8 cellular contexts compared by ENCODE assay signal in the genomic region with DNA sequence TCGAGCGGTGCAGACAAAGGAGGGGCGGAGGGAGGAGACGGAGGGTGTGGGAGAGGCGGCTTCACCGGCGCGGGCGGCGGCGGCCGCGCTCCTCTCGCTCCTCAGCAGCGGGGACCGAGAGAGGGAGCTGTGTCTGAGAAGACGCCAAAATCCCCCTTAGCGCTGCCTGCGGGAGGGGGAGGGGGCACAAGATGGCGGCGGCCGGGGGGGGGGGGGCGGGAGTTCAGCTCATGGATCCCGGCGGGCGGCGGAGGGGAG. TPM values are rescaled to one million over a fixed set of nuclear protein-coding genes. Genes with fewer than 3 reads are reported as not detected.
DNase-seq lines count a peak whose midpoint lies in the region; ATAC-seq and TF ChIP-seq lines count a peak whose summit lies in the region.

No MANE protein-coding gene starts in this region.

- no peaks in the 10 kb centered on the region for H3K27me3 ChIP-seq in IMR-90 (ENCODE audit: control insufficient read depth, insufficient read depth, low read length)

- H2AK5ac ChIP-seq in IMR-90 (ENCODE audit: low read depth, low read length), result peak overlapping the region; percentile 79; the same call in 1 of the 2 replicates

- CTCF ChIA-PET in IMR-90 (lab: Yijun Ruan, JAX), result interaction anchor here (0.7 to 2.3 kb wide), 3 partner anchors 136 to 142 kb away, joined by 3 to 10 read pairs (median 4); a partner anchor contains a TSS

- peaks cover 8% of the 10 kb centered on the region for H3K9me1 ChIP-seq in IMR-90 (ENCODE audit: insufficient read depth, low read length)

- TF ChIP-seq CTCF in IMR-90 (conservative IDR thresholded peaks at IDR 0.05; ENCODE audit: low read depth, low read length) (0 out of 2 replicates have a peak, but pooled peaks have one; percentile 4), astrocyte of the spinal cord (IDR thresholded peaks at IDR 0.05; ENCODE audit: low read depth, low read length) (no peak)

- peak overlapping the region; percentile 75 for H3K18ac ChIP-seq in IMR-90 (ENCODE audit: low read depth, low read length)

- peak; percentile 17 for ATAC-seq in GM21423 (IDR thresholded peaks at IDR 0.05; ENCODE audit: unreplicated experiment)
- ATAC-seq in IMR-90 (ENCODE audit: low read depth), result peak; percentile 36; the same call in 1 of the 2 replicates
- ATAC-seq in left colon, result peak; percentile 34
- no peak for ATAC-seq in HG03039 (IDR thresholded peaks at IDR 0.05; ENCODE audit: unreplicated experiment)

- H4K91ac ChIP-seq in IMR-90 (ENCODE audit: insufficient read depth, low read depth, low read length), result peak overlapping the region; percentile 77; the same call in 1 of the 2 replicates

- in situ Hi-C loops in IMR-90 (cut with MboI; ENCODE audit: low sequenced_read_pairs) (loop anchor here (5.0 kb wide), 1 partner anchor 119 kb away; no protein-coding TSS in a partner anchor), astrocyte of the spinal cord (cut with HindIII; ENCODE audit: low sequenced_read_pairs) (no loop called here)

- peak overlapping the region; percentile 100 for H2AK9ac ChIP-seq in IMR-90 (replicated peaks; ENCODE audit: low read depth, low read length, poor library complexity)

- no peak overlapping the region for H2BK20ac ChIP-seq in IMR-90 (ENCODE audit: low read depth, low read length)

- H2BK120ac ChIP-seq in IMR-90 (ENCODE audit: low read depth, low read length), result no peak overlapping the region

- peak overlapping the region; percentile 95 for H2BK5ac ChIP-seq in IMR-90 (ENCODE audit: low read depth, low read length, poor library complexity, severe bottlenecking)

- intact Hi-C loops in IMR-90 (cut with micrococcal nuclease), result no loop called here
- intact Hi-C loops in left colon (cut with DNase I, micrococcal nuclease), result loop anchor here in 1 of 2 donors (5.0 kb wide), 1 partner anchor 139 kb away; no protein-coding TSS in a partner anchor

- H3K79me1 ChIP-seq in IMR-90 (ENCODE audit: low read depth in 1 of 2, low read length in 2 of 2), result peaks cover 4 to 26% of the 10 kb centered on the region in 2 experiments

- H2BK15ac ChIP-seq in IMR-90 (ENCODE audit: low read depth, low read length), result no peak overlapping the region

- no peak for TF ChIP-seq RAD21 in IMR-90 (IDR thresholded peaks at IDR 0.05; ENCODE audit: low read length)

- H3K9me3 ChIP-seq in IMR-90 (ENCODE audit: control insufficient read depth, insufficient read depth, low read length), result no peaks in the 10 kb centered on the region

- H3K4me2 ChIP-seq in IMR-90 (ENCODE audit: low read depth, low read length), result no peak overlapping the region; the same call in 1 of the 2 replicates

- peak overlapping the region; percentile 91 for H3K4ac ChIP-seq in IMR-90 (ENCODE audit: low read depth, low read length)

- H3K4me3 ChIP-seq in IMR-90 (ENCODE audit: insufficient read depth, low read depth, low read length) (peak overlapping the region; percentile 95), astrocyte of the spinal cord (ENCODE audit: low read depth, low read length) (peak overlapping the region; percentile 89)

- peaks cover 10% of the 10 kb centered on the region for H3K36me3 ChIP-seq in IMR-90 (ENCODE audit: control insufficient read depth, insufficient read depth, low read length)

- TF ChIP-seq POLR2A in IMR-90 (IDR thresholded peaks at IDR 0.05; ENCODE audit: low read depth, low read length), result no peak

- H3K56ac ChIP-seq in IMR-90 (ENCODE audit: extremely low read depth, insufficient read depth, low read length), result no peak overlapping the region; the same call in 1 of the 2 replicates

- H4K8ac ChIP-seq in IMR-90 (ENCODE audit: low read depth in 2 of 2, low read length in 2 of 2), result peak overlapping the region; percentile 76 to 96; a peak in 3 of 4 replicates

- POLR2A ChIA-PET in IMR-90 (lab: Charles Lee; ENCODE audit: unreplicated experiment), result interaction anchor here (0.5 to 0.6 kb wide), 5 partner anchors 12 to 139 kb away, joined by 3 to 17 read pairs (median 5); no protein-coding TSS in a partner anchor

- H3K27ac ChIP-seq in IMR-90 (ENCODE audit: insufficient read depth, low read length) (peak overlapping the region; percentile 97), temporal lobe (ENCODE audit: low read depth, low read length) (peak overlapping the region; percentile 91)

- peak overlapping the region; percentile 84; the same call in 1 of the 2 replicates for H3K23ac ChIP-seq in IMR-90 (ENCODE audit: low read depth, low read length)

- peak overlapping the region; percentile 94 for H3K9ac ChIP-seq in IMR-90 (ENCODE audit: low read depth, low read length)

- peak overlapping the region; percentile 75 for H4K5ac ChIP-seq in IMR-90 (ENCODE audit: low read depth, low read length)

- peaks cover 16% of the 10 kb centered on the region for H3K4me1 ChIP-seq in IMR-90 (ENCODE audit: control insufficient read depth, insufficient read depth, low read length)

- H3K14ac ChIP-seq in IMR-90 (replicated peaks; ENCODE audit: low read depth, low read length), result peak overlapping the region; percentile 67

- H2AFZ ChIP-seq in IMR-90 (replicated peaks; ENCODE audit: low read length, poor library complexity), result peak overlapping the region; percentile 92

- DNase-seq in COLO829 (ENCODE audit: low spot score), result peak; percentile 42
- DNase-seq in IMR-90, result no peak
- DNase-seq in astrocyte of the spinal cord (ENCODE audit: low read depth, low spot score), result no peak
- no peak for DNase-seq in left colon
- DNase-seq in ureter (ENCODE audit: low spot score), result no peak

- WGBS in IMR-90 (ENCODE audit: extremely low coverage in 2 of 2, insufficient read length in 1 of 2), 2 experiments, result no CpG with 5 or more reads among the region's 27 CpGs

- BruUV-seq in IMR-90 (replicated peaks; lab: Mats Ljungman, UMichigan), result no TSS peak

- dilution Hi-C loops in IMR-90 (cut with HindIII; ENCODE audit: low sequenced_read_pairs, unreplicated experiment), result no loop called here

- H4K20me1 ChIP-seq in IMR-90 (ENCODE audit: insufficient read depth, low read length), result peaks cover 42% of the 10 kb centered on the region

TF ChIP-seq in IMR-90, 13 proteins besides CTCF, POLR2A, EP300 and RAD21:
- TF ChIP-seq, protein P1, sequence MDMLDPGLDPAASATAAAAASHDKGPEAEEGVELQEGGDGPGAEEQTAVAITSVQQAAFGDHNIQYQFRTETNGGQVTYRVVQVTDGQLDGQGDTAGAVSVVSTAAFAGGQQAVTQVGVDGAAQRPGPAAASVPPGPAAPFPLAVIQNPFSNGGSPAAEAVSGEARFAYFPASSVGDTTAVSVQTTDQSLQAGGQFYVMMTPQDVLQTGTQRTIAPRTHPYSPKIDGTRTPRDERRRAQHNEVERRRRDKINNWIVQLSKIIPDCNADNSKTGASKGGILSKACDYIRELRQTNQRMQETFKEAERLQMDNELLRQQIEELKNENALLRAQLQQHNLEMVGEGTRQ (IDR thresholded peaks at IDR 0.05; ENCODE audit: low read depth, low read length), result no peak
- no peak for TF ChIP-seq CHD1 (IDR thresholded peaks at IDR 0.05; ENCODE audit: low read depth, low read length)
- no peak for TF ChIP-seq RCOR1 (IDR thresholded peaks at IDR 0.05; ENCODE audit: insufficient replicate concordance, low read length)

RNA-seq across cellular contexts. Expression of a gene that starts 0.3 kb away (rescaled TPM):
- total RNA-seq in IMR-90 (2012; rRNA removed), result 23.1 and 23.3 TPM in 2 replicates
- 17.5 and 24.8 TPM in 2 replicates for polyA plus RNA-seq in IMR-90 (2012; rRNA removed)
- polyA plus RNA-seq in IMR-90 (2012; cell fraction: cytosol; rRNA removed), result 5.1 and 7.4 TPM in 2 replicates
- 10.9 and 65.8 TPM in 2 replicates for polyA plus RNA-seq in IMR-90 (2012; cell fraction: nucleus; rRNA removed; ENCODE audit: low replicate concordance)
- 10 to 100 TPM; 52.5 to 54.2 TPM for total RNA-seq in left colon
- 88.3 TPM for total RNA-seq in temporal lobe
- 127 TPM for total RNA-seq in ureter

RNA-seq across cellular contexts. Expression of a gene that starts 27.4 kb away (rescaled TPM):
- total RNA-seq in IMR-90 (2012; rRNA removed) (89.1 and 127 TPM in 2 replicates), left colon (10 to 100 TPM; 33.1 to 34.1 TPM), temporal lobe (31.7 TPM), ureter (41.8 TPM)
- polyA plus RNA-seq in IMR-90 (2012; rRNA removed), result 48.8 and 59.1 TPM in 2 replicates
- 34.1 and 40.1 TPM in 2 replicates for polyA plus RNA-seq in IMR-90 (2012; cell fraction: cytosol; rRNA removed)
- polyA plus RNA-seq in IMR-90 (2012; cell fraction: nucleus; rRNA removed; ENCODE audit: low replicate concordance), result 10.8 and 39.1 TPM in 2 replicates

RNA-seq across cellular contexts. Expression of a gene that starts 27.6 kb away (rescaled TPM):
- total RNA-seq in IMR-90 (2012; rRNA removed), result 9.9 and 11.4 TPM in 2 replicates
- polyA plus RNA-seq in IMR-90 (2012; rRNA removed), result 3.3 and 3.4 TPM in 2 replicates
- 2.8 and 4.6 TPM in 2 replicates for polyA plus RNA-seq in IMR-90 (2012; cell fraction: cytosol; rRNA removed)
- polyA plus RNA-seq in IMR-90 (2012; cell fraction: nucleus; rRNA removed; ENCODE audit: low replicate concordance), result 1.7 and 2.5 TPM in 2 replicates
- total RNA-seq in left colon, result 1 to 10 TPM; 3.7 to 4.0 TPM
- 5.9 TPM for total RNA-seq in temporal lobe
- total RNA-seq in ureter, result 6.5 TPM
